Comparison of ENCODE assay signal across 9 cellular contexts in the genomic region with DNA sequence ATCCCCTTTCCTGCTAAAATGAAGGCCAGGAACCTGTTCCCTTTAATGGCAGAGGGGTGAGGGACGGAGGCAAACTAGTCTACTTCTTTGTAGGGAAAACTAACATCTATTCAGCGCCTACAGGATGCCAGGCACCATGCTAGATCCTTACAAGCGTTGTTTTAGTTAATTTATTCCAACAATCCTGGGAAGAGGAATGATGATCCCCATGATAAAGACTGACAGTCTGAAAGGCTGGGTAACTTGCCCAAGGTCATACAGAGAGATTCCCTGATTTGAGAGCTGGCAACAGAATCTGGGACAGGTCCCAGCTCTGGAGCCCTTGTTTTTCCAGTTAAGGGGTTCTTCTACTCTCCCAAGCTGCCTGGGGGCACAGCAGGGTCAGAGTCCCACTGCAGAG. TPM values are rescaled to one million over a fixed set of nuclear protein-coding genes. Genes with fewer than 3 reads are reported as not detected.
DNase-seq lines count a peak whose midpoint lies in the region; ATAC-seq and TF ChIP-seq lines count a peak whose summit lies in the region.
"Had no signal": no experiment of that assay in that cellular context is flagged by ENCODE, and none has a peak within 500 bp of the region (broad histone marks: within the 10 kb centered on the region; RNA-seq: fewer than 3 reads in every experiment).

No MANE protein-coding gene starts in this region.

- POLR2A ChIA-PET in A673 (lab: Charles Lee; ENCODE audit: low non-redundant PET) (interaction anchor here (0.6 to 0.7 kb wide), 2 partner anchors 26 to 246 kb away, joined by 6 to 8 read pairs; no protein-coding TSS in a partner anchor), HCT116 (lab: Charles Lee) (interaction anchor here (0.6 to 1.7 kb wide), 8 partner anchors 23 to 281 kb away, joined by 3 to 4 read pairs (median 3); no protein-coding TSS in a partner anchor)

- no peaks in the 10 kb centered on the region for H3K36me3 ChIP-seq in A673 (ENCODE audit: insufficient read depth, low read length, poor library complexity, severe bottlenecking)
- H3K36me3 ChIP-seq in HCT116 (ENCODE audit: control insufficient read depth in 1 of 2, insufficient read depth in 2 of 2, low read length in 2 of 2) = peaks cover 0 to 5% of the 10 kb centered on the region in 2 experiments; a peak in 1 of 4 replicates
- H3K36me3 ChIP-seq in ascending aorta = no peaks in the 10 kb centered on the region
- no peaks in the 10 kb centered on the region for H3K36me3 ChIP-seq in muscle layer of colon (ENCODE audit: insufficient read depth, low read length)
- H3K36me3 ChIP-seq: vagina had no signal

- RAD21 ChIA-PET in HCT116 (lab: Charles Lee; ENCODE audit: low non-redundant PET in 1 of 2, low total read pairs in 2 of 2, uncharacterized antibody in 2 of 2, unreplicated experiment in 2 of 2) = interaction anchor here (0.6 to 0.8 kb wide), 2 partner anchors 12 to 35 kb away, joined by 4 to 8 read pairs; no protein-coding TSS in a partner anchor

- TF ChIP-seq POLR2A in HCT116 (IDR thresholded peaks at IDR 0.05; ENCODE audit: borderline replicate concordance, extremely low read depth, insufficient read depth, insufficient read length) = no peak
- TF ChIP-seq POLR2A in GM18505 (IDR thresholded peaks at IDR 0.05; ENCODE audit: borderline replicate concordance, extremely low read depth, insufficient read depth, insufficient read length) = no peak

- H3K9ac ChIP-seq in HCT116 (ENCODE audit: low read length) (peak overlapping the region; percentile 91), muscle layer of colon (ENCODE audit: low read length) (no peak overlapping the region)

- H3K79me2 ChIP-seq in HCT116 (ENCODE audit: insufficient read depth, low read length) = peaks cover 31% of the 10 kb centered on the region

- H3K4me2 ChIP-seq in HCT116 (ENCODE audit: low read length) = peak overlapping the region; percentile 97

- no peak for TF ChIP-seq RAD21 in HCT116 (IDR thresholded peaks at IDR 0.05; ENCODE audit: low read depth)

- H3K27me3 ChIP-seq in A673 (replicated peaks; ENCODE audit: insufficient read depth, low read depth, low read length, poor library complexity) = no peaks in the 10 kb centered on the region
- no peaks in the 10 kb centered on the region for H3K27me3 ChIP-seq in HCT116 (ENCODE audit: insufficient read depth, low read length)
- H3K27me3 ChIP-seq in ascending aorta = no peaks in the 10 kb centered on the region
- H3K27me3 ChIP-seq in muscle layer of colon (ENCODE audit: control insufficient read depth in 1 of 2, insufficient read depth in 2 of 2, low read length in 2 of 2) = peaks cover 0 to 21% of the 10 kb centered on the region in 2 donors
- H3K27me3 ChIP-seq: vagina had no signal

- peaks cover 24% of the 10 kb centered on the region for H3K4me1 ChIP-seq in A673 (ENCODE audit: insufficient read depth, low read length, poor library complexity, severe bottlenecking)
- peaks cover 58 to 89% of the 10 kb centered on the region in 2 experiments for H3K4me1 ChIP-seq in HCT116 (ENCODE audit: control insufficient read depth in 1 of 2, insufficient read depth in 2 of 2, low read length in 2 of 2)
- H3K4me1 ChIP-seq in ascending aorta = peaks cover 8 to 14% of the 10 kb centered on the region in 2 donors
- H3K4me1 ChIP-seq in muscle layer of colon (ENCODE audit: insufficient read depth, low read length) = peaks cover 18% of the 10 kb centered on the region

- H3K9me2 ChIP-seq in HCT116 (ENCODE audit: insufficient read depth) = no peaks in the 10 kb centered on the region

- H2AFZ ChIP-seq in HCT116 (ENCODE audit: low read depth, low read length, poor library complexity, severe bottlenecking) = no peak overlapping the region

- H3K4me3 ChIP-seq in A673 (ENCODE audit: low read depth, low read length, poor library complexity, severe bottlenecking) (peak overlapping the region; percentile 84), HCT116 (replicated peaks in 1 of 2; ENCODE audit: low read depth in 1 of 2, low read length in 2 of 2) (peak overlapping the region; percentile 69 to 84), ascending aorta (peak overlapping the region; percentile 44 to 76), muscle layer of colon (ENCODE audit: low read depth in 1 of 2, low read length in 2 of 2) (peak overlapping the region; percentile 36 to 51)

- intact Hi-C loops in A673 (cut with micrococcal nuclease; ENCODE audit: unreplicated experiment) (loop anchor here (10.0 kb wide), 1 partner anchor 437 kb away; no protein-coding TSS in a partner anchor), HCT116 (cut with micrococcal nuclease) (loop anchor here (10.0 kb wide), 2 partner anchors 187 to 317 kb away; partner anchors contain the start of genes HNRNPR and HTR1D), ascending aorta (cut with DNase I) (loop anchor here (2.0 kb wide), 1 partner anchor 47 kb away; the partner anchor contains the start of gene ASAP3)

- BruUV-seq in A673 (replicated peaks; lab: Mats Ljungman, UMichigan) (TSS peak; percentile 91), HCT116 (replicated peaks; lab: Mats Ljungman, UMichigan) (TSS peak; percentile 87)

- DNase-seq in A673 (ENCODE audit: low spot score) = no peak
- DNase-seq in HCT116 (ENCODE audit: low read depth, low spot score) = no peak
- DNase-seq in ascending aorta (ENCODE audit: low spot score in 2 of 2) = no peak
- DNase-seq in NAMALWA (ENCODE audit: low spot score) = no peak

- 0 out of 2 replicates have a peak, but pooled peaks have one; percentile 1 for ATAC-seq in HCT116
- no peak for ATAC-seq in HG02610 (IDR thresholded peaks at IDR 0.05; ENCODE audit: unreplicated experiment)
- ATAC-seq in GM18505 (IDR thresholded peaks at IDR 0.05; ENCODE audit: unreplicated experiment) = no peak
- no peak for ATAC-seq in HG03097 (IDR thresholded peaks at IDR 0.05; ENCODE audit: low FRiP score, unreplicated experiment)

- no peaks in the 10 kb centered on the region for H3K9me3 ChIP-seq in A673 (ENCODE audit: low read depth, low read length, poor library complexity, severe bottlenecking)
- H3K9me3 ChIP-seq in HCT116 (ENCODE audit: control insufficient read depth in 1 of 2, insufficient read depth in 1 of 2, low read depth in 1 of 2, low read length in 2 of 2) = no peaks in the 10 kb centered on the region
- H3K9me3 ChIP-seq in ascending aorta = no peaks in the 10 kb centered on the region
- H3K9me3 ChIP-seq in muscle layer of colon (ENCODE audit: low read length) = no peaks in the 10 kb centered on the region
- H3K9me3 ChIP-seq: vagina had no signal

- TF ChIP-seq CTCF in A673 (conservative IDR thresholded peaks at IDR 0.05; ENCODE audit: low read depth, low read length) (no peak), HCT116 (IDR thresholded peaks at IDR 0.05 in 2 of 3, conservative IDR thresholded peaks at IDR 0.05 in 1 of 3; ENCODE audit: borderline replicate concordance in 1 of 3, insufficient read depth in 1 of 3, low read depth in 2 of 3, low read length in 2 of 3) (no peak), ascending aorta (IDR thresholded peaks at IDR 0.05) (no peak)

- H3K27ac ChIP-seq in A673 (ENCODE audit: low read depth, low read length, poor library complexity, severe bottlenecking) (peak overlapping the region; percentile 93), HCT116 (ENCODE audit: low read depth, low read length) (peak overlapping the region; percentile 80), ascending aorta (no peak overlapping the region), muscle layer of colon (ENCODE audit: low read depth, low read length) (peak overlapping the region; percentile 76)

- H4K20me1 ChIP-seq in HCT116 (ENCODE audit: insufficient read depth) = no peaks in the 10 kb centered on the region

- CTCF ChIA-PET in A673 (lab: Charles Lee) (interaction anchor here (0.6 kb wide), 1 partner anchor 55 kb away, joined by 8 read pairs; no protein-coding TSS in a partner anchor), HCT116 (lab: Charles Lee) (interaction anchor here (0.9 to 5.3 kb wide), 4 partner anchors 8 to 348 kb away, joined by 3 to 48 read pairs (median 8); no protein-coding TSS in a partner anchor)

TF ChIP-seq in HCT116, 20 proteins besides CTCF, POLR2A, EP300 and RAD21 (continues in another document):
- TF ChIP-seq ZFX (IDR thresholded peaks at IDR 0.05) (no peak), CBX3 (IDR thresholded peaks at IDR 0.05; ENCODE audit: low read depth) (no peak), ZNF274 (IDR thresholded peaks at IDR 0.05; ENCODE audit: low read depth, low read length) (no peak), SP1 (IDR thresholded peaks at IDR 0.05; ENCODE audit: low read depth) (no peak), JUND (IDR thresholded peaks at IDR 0.05) (no peak), TCF7L2 (IDR thresholded peaks at IDR 0.05; ENCODE audit: borderline replicate concordance, extremely low read depth, insufficient read depth, insufficient read length) (no peak), REST (IDR thresholded peaks at IDR 0.05; ENCODE audit: low read depth) (no peak)

RNA-seq across cellular contexts. Expression of gene E2F2, which starts 0.7 kb away (rescaled TPM):
- total RNA-seq in A673 (2021) = 45.0 and 46.1 TPM in 2 replicates
- total RNA-seq in HCT116 (2021; ENCODE audit: unreplicated experiment) = 16.3 TPM
- 4.0 and 5.3 TPM in 2 replicates for polyA plus RNA-seq in HCT116 (2012)
- not detected for total RNA-seq in ascending aorta

RNA-seq across cellular contexts. Expression of gene ID3, which starts 27.6 kb away (rescaled TPM):
- total RNA-seq in A673 (2021) = 102 and 140 TPM in 2 replicates
- total RNA-seq in HCT116 (2021; ENCODE audit: unreplicated experiment) = 183 TPM
- 116 and 167 TPM in 2 replicates for polyA plus RNA-seq in HCT116 (2012)
- 1,094 TPM for total RNA-seq in ascending aorta

RNA-seq across cellular contexts. Expression of gene ASAP3, which starts 47.7 kb away (rescaled TPM):
- 7.8 and 13.8 TPM in 2 replicates for total RNA-seq in A673 (2021)
- total RNA-seq in HCT116 (2021; ENCODE audit: unreplicated experiment) = 19.7 TPM
- 9.9 and 11.9 TPM in 2 replicates for polyA plus RNA-seq in HCT116 (2012)
- 125 TPM for total RNA-seq in ascending aorta

Comparison
In these comparisons a context has a peak if more than half of its experiments do, and no peak if none do; other contexts are left out.
1. H3K27ac ChIP-seq: peak in A673 (single experiment), HCT116 (single experiment) and muscle layer of colon (single experiment); none in ascending aorta (0 of 2).
2. RNA of gene E2F2, which starts 0.7 kb away (total RNA-seq): 45.0 to 46.1 TPM in A673 and 16.3 TPM in HCT116 (single experiment); not detected in ascending aorta (single experiment); every median in the first group is over 10 times any median in the second.
3. Peak in every context shown above with its lines, with median percentiles within 50 percentile points of each other: H3K4me3 ChIP-seq.